In the genomic region with DNA sequence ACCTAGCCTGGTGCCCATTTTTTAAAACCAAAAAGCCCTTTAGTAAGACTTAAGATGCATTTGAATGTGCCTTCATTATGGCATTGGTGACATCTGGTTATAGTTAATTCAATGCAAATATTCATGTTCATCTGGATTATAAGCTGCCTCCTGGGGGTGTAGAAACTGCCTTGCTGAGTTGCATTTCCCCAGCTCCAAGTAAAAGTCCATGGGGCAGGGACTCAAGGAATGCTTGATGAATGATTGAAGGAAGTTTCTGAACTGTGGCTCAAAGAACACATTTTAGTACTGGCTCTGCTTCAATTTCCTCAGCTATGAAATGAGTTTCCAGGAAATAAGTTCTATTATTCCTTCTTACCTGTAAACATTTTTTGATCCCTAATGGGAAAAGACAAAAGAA, we compare ENCODE assay signal across 23 cellular contexts. TPM values are rescaled to one million over a fixed set of nuclear protein-coding genes. Genes with fewer than 3 reads are reported as not detected.
DNase-seq lines count a peak whose midpoint lies in the region; TF ChIP-seq lines count a peak whose summit lies in the region.
"Had no signal": no experiment of that assay in that cellular context is flagged by ENCODE, and none has a peak within 500 bp of the region (broad histone marks: within the 10 kb centered on the region; RNA-seq: fewer than 3 reads in every experiment).

No MANE protein-coding gene starts in this region.

- H3K9me3 ChIP-seq in A673 (ENCODE audit: low read depth, low read length, poor library complexity, severe bottlenecking) (no peaks in the 10 kb centered on the region), HEK293 (ENCODE audit: control insufficient read depth, insufficient read depth, low read depth, low read length) (no peaks in the 10 kb centered on the region)

- H3K4me3 Mint-ChIP-seq in dendritic cell treated with granulocyte-macrophage colony-stimulating factor and Interleukin-4, amounts not matched to agents 40 ng/mL and 50 ng/mL, for 4 days = no peak overlapping the region
- H3K4me3 Mint-ChIP-seq in mesothelial cell of epicardium = no peak overlapping the region
- H3K4me3 Mint-ChIP-seq in activated CD4-positive, alpha-beta memory T cell treated with anti-CD3 and anti-CD28 coated beads for 36 hours = no peak overlapping the region
- H3K4me3 Mint-ChIP-seq: IgD-negative memory B cell had no signal

- H3K36me3 ChIP-seq in A673 (ENCODE audit: insufficient read depth, low read length, poor library complexity, severe bottlenecking) (no peaks in the 10 kb centered on the region), HEK293 (ENCODE audit: control insufficient read depth in 2 of 2, insufficient read depth in 1 of 2, low read length in 2 of 2) (no peaks in the 10 kb centered on the region)

- peak overlapping the region; percentile 93 for H3K27ac Mint-ChIP-seq in dendritic cell treated with granulocyte-macrophage colony-stimulating factor and Interleukin-4, amounts not matched to agents 40 ng/mL and 50 ng/mL, for 4 days
- H3K27ac Mint-ChIP-seq in mesothelial cell of epicardium = peak overlapping the region; percentile 62
- no peak overlapping the region for H3K27ac Mint-ChIP-seq in activated CD4-positive, alpha-beta memory T cell treated with anti-CD3 and anti-CD28 coated beads for 36 hours
- H3K27ac Mint-ChIP-seq: IgD-negative memory B cell had no signal

- no peaks in the 10 kb centered on the region for H3K9me3 Mint-ChIP-seq in dendritic cell treated with granulocyte-macrophage colony-stimulating factor and Interleukin-4, amounts not matched to agents 40 ng/mL and 50 ng/mL, for 4 days
- no peaks in the 10 kb centered on the region for H3K9me3 Mint-ChIP-seq in mesothelial cell of epicardium
- no peaks in the 10 kb centered on the region for H3K9me3 Mint-ChIP-seq in activated CD4-positive, alpha-beta memory T cell treated with anti-CD3 and anti-CD28 coated beads for 36 hours
- H3K9me3 Mint-ChIP-seq: IgD-negative memory B cell had no signal

- H3K27me3 ChIP-seq in A673 (replicated peaks; ENCODE audit: insufficient read depth, low read depth, low read length, poor library complexity) = no peaks in the 10 kb centered on the region

- POLR2A ChIA-PET in A673 (lab: Charles Lee; ENCODE audit: low non-redundant PET) (no interaction called here), HEK293 (lab: Yijun Ruan, JAX) (interaction anchor here (0.6 kb wide), 1 partner anchor 54 kb away, joined by 4 read pairs; no protein-coding TSS in a partner anchor)
- POLR2A ChIA-PET in activated CD4-positive, alpha-beta memory T cell treated with anti-CD3 and anti-CD28 coated beads for 36 hours (lab: Charles Lee) = no interaction called here

- intact Hi-C loops in A673 (cut with micrococcal nuclease; ENCODE audit: unreplicated experiment) = no loop called here
- intact Hi-C loops in dendritic cell treated with granulocyte-macrophage colony-stimulating factor and Interleukin-4, amounts not matched to agents 40 ng/mL and 50 ng/mL, for 4 days (cut with micrococcal nuclease) = loop anchor here (2.0 kb wide), 2 partner anchors 17 to 75 kb away; no protein-coding TSS in a partner anchor
- intact Hi-C loops in activated CD4-positive, alpha-beta memory T cell treated with anti-CD3 and anti-CD28 coated beads for 36 hours (cut with micrococcal nuclease) = no loop called here

- H3K36me3 Mint-ChIP-seq in dendritic cell treated with granulocyte-macrophage colony-stimulating factor and Interleukin-4, amounts not matched to agents 40 ng/mL and 50 ng/mL, for 4 days (ENCODE audit: low read depth) = no peaks in the 10 kb centered on the region
- H3K36me3 Mint-ChIP-seq in mesothelial cell of epicardium = no peaks in the 10 kb centered on the region
- no peaks in the 10 kb centered on the region for H3K36me3 Mint-ChIP-seq in activated CD4-positive, alpha-beta memory T cell treated with anti-CD3 and anti-CD28 coated beads for 36 hours
- H3K36me3 Mint-ChIP-seq: IgD-negative memory B cell had no signal

- H3K27ac ChIP-seq in A673 (ENCODE audit: low read depth, low read length, poor library complexity, severe bottlenecking) = no peak overlapping the region
- no peak overlapping the region for H3K27ac ChIP-seq in HEK293 (ENCODE audit: extremely low read depth, low read depth, low read length)
- H3K27ac ChIP-seq: C4-2B, GM23248, RWPE1 had no signal

- DNase-seq in A673 (ENCODE audit: low spot score) = peak; percentile 55
- DNase-seq in mesothelial cell of epicardium (ENCODE audit: low spot score in 2 of 2, unreplicated experiment in 2 of 2) = no peak
- DNase-seq in activated CD4-positive, alpha-beta memory T cell treated with anti-CD3 and anti-CD28 coated beads for 36 hours = no peak
- no peak for DNase-seq in midbrain (lab: John Stamatoyannopoulos, UW)
- no peak for DNase-seq in stimulated activated naive CD4-positive, alpha-beta T cell (lab: John Stamatoyannopoulos, UW)
- no peak for DNase-seq in T-helper 9 cell
- DNase-seq: 8988T, AML-193, EL, GF-D8, GM23248, HCEC 1CT, MV-4-11, NCI-H1105 treated with DMSO at 0.1 percent for 48 hours, NCI-H2081 treated with DMSO at 0.1 percent for 48 hours, NCI-H2171 treated with DMSO at 0.1 percent for 48 hours, NCI-H446, SHP77 treated with DMSO at 0.1 percent for 48 hours had no signal

- peaks cover 35% of the 10 kb centered on the region for H3K4me1 Mint-ChIP-seq in dendritic cell treated with granulocyte-macrophage colony-stimulating factor and Interleukin-4, amounts not matched to agents 40 ng/mL and 50 ng/mL, for 4 days (ENCODE audit: low read depth)
- peaks cover 19% of the 10 kb centered on the region for H3K4me1 Mint-ChIP-seq in mesothelial cell of epicardium
- H3K4me1 Mint-ChIP-seq in activated CD4-positive, alpha-beta memory T cell treated with anti-CD3 and anti-CD28 coated beads for 36 hours (ENCODE audit: low read depth) = no peaks in the 10 kb centered on the region
- H3K4me1 Mint-ChIP-seq: IgD-negative memory B cell had no signal

- BruUV-seq in A673 (replicated peaks; lab: Mats Ljungman, UMichigan) = no TSS peak

- no peak overlapping the region for H3K4me3 ChIP-seq in A673 (ENCODE audit: low read depth, low read length, poor library complexity, severe bottlenecking)
- H3K4me3 ChIP-seq in HEK293 (ENCODE audit: low read depth, low read length) = no peak overlapping the region
- H3K4me3 ChIP-seq: GM23248 had no signal

- no peaks in the 10 kb centered on the region for H3K27me3 Mint-ChIP-seq in dendritic cell treated with granulocyte-macrophage colony-stimulating factor and Interleukin-4, amounts not matched to agents 40 ng/mL and 50 ng/mL, for 4 days
- H3K27me3 Mint-ChIP-seq in mesothelial cell of epicardium (ENCODE audit: low read depth) = no peaks in the 10 kb centered on the region
- H3K27me3 Mint-ChIP-seq in activated CD4-positive, alpha-beta memory T cell treated with anti-CD3 and anti-CD28 coated beads for 36 hours = no peaks in the 10 kb centered on the region
- H3K27me3 Mint-ChIP-seq: IgD-negative memory B cell had no signal

- CTCF ChIA-PET in A673 (lab: Charles Lee) = no interaction called here
- CTCF ChIA-PET in HEK293 (lab: Yijun Ruan, JAX) = no interaction called here
- CTCF ChIA-PET in activated CD4-positive, alpha-beta memory T cell treated with anti-CD3 and anti-CD28 coated beads for 36 hours (lab: Charles Lee) = interaction anchor here (1.6 to 2.1 kb wide), 2 partner anchors 10 to 323 kb away, joined by 4 to 7 read pairs; no protein-coding TSS in a partner anchor

- no peaks in the 10 kb centered on the region for H3K4me1 ChIP-seq in A673 (ENCODE audit: insufficient read depth, low read length, poor library complexity, severe bottlenecking)
- no peaks in the 10 kb centered on the region for H3K4me1 ChIP-seq in HEK293 (ENCODE audit: control insufficient read depth, insufficient read depth, low read length)

- TF ChIP-seq CTCF in A673 (conservative IDR thresholded peaks at IDR 0.05; ENCODE audit: low read depth, low read length) (no peak), HEK293 (tag by site-specific recombination; IDR thresholded peaks at IDR 0.05) (no peak), mesothelial cell of epicardium (IDR thresholded peaks at IDR 0.05; ENCODE audit: unreplicated experiment) (no peak)

TF ChIP-seq in HEK293, 187 proteins besides CTCF, POLR2A, EP300 and RAD21:
- TF ChIP-seq, protein P1, sequence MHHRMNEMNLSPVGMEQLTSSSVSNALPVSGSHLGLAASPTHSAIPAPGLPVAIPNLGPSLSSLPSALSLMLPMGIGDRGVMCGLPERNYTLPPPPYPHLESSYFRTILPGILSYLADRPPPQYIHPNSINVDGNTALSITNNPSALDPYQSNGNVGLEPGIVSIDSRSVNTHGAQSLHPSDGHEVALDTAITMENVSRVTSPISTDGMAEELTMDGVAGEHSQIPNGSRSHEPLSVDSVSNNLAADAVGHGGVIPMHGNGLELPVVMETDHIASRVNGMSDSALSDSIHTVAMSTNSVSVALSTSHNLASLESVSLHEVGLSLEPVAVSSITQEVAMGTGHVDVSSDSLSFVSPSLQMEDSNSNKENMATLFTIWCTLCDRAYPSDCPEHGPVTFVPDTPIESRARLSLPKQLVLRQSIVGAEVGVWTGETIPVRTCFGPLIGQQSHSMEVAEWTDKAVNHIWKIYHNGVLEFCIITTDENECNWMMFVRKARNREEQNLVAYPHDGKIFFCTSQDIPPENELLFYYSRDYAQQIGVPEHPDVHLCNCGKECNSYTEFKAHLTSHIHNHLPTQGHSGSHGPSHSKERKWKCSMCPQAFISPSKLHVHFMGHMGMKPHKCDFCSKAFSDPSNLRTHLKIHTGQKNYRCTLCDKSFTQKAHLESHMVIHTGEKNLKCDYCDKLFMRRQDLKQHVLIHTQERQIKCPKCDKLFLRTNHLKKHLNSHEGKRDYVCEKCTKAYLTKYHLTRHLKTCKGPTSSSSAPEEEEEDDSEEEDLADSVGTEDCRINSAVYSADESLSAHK (tag by site-specific recombination; IDR thresholded peaks at IDR 0.05) = peak; percentile 35; the same call in 1 of the 2 replicates
- no peak for TF ChIP-seq OVOL3 (tag by site-specific recombination; IDR thresholded peaks at IDR 0.05)
TF ChIP-seq in HEK293: peak in this region for 1.

RNA-seq across cellular contexts. Expression of a gene that starts 18.5 kb away (rescaled TPM):
- total RNA-seq in A673 (2021) (0.09 and 0.28 TPM in 2 replicates), mesothelial cell of epicardium (37.8 to 41.5 TPM (median 41.0 TPM) in 3 replicates)
- total RNA-seq in activated CD4-positive, alpha-beta memory T cell treated with anti-CD3 and anti-CD28 coated beads for 36 hours = 1 to 10 TPM; 1.7 to 2.6 TPM

Comparison
In these comparisons a context has a peak if more than half of its experiments do, and no peak if none do; other contexts are left out.
1. RNA of a gene that starts 18.5 kb away (total RNA-seq): 37.8 to 41.5 TPM in mesothelial cell of epicardium; 1.7 to 2.6 TPM in activated CD4-positive, alpha-beta memory T cell treated with anti-CD3 and anti-CD28 coated beads for 36 hours and 0.09 to 0.28 TPM in A673; every median in the first group is over 10 times any median in the second.